ENCODE assay signal across 17 cellular contexts in genomic region chr10:47042815-47043750, GRCh38.
DNase-seq lines count a peak whose midpoint lies in the region; ATAC-seq, FAIRE-seq and TF ChIP-seq lines count a peak whose summit lies in the region.
"Had no signal": no experiment of that assay in that cellular context is flagged by ENCODE, and none has a peak within 500 bp of the region (broad histone marks: within the 10 kb centered on the region; RNA-seq: fewer than 3 reads in every experiment).

No MANE protein-coding gene starts in this region.

- TF ChIP-seq CTCF in bronchial epithelial cell (IDR thresholded peaks at IDR 0.05; ENCODE audit: insufficient read depth, low read length, severe bottlenecking) (no peak), stomach (IDR thresholded peaks at IDR 0.05) (no peak)

- H3K36me3 ChIP-seq in BLaER1 (no peaks in the 10 kb centered on the region), bronchial epithelial cell (ENCODE audit: control insufficient read depth, insufficient read depth, low read length) (no peaks in the 10 kb centered on the region), stomach (no peaks in the 10 kb centered on the region)

- H3K9ac ChIP-seq in BLaER1 = no peak overlapping the region

- no peak for TF ChIP-seq EP300 in stomach (IDR thresholded peaks at IDR 0.05)

- peaks cover 11% of the 10 kb centered on the region for H3K4me1 ChIP-seq in BLaER1
- H3K4me1 ChIP-seq in stomach = peaks cover 0 to 7% (median 0%) of the 10 kb centered on the region in 4 donors

- no peak overlapping the region for H3K4me3 ChIP-seq in BLaER1
- H3K4me3 ChIP-seq in bronchial epithelial cell (ENCODE audit: low read depth, low read length) = no peak overlapping the region
- H3K4me3 ChIP-seq in stomach = no peak overlapping the region
- H3K4me3 ChIP-seq: PC-9 had no signal

- H4K20me1 ChIP-seq in BLaER1 = no peaks in the 10 kb centered on the region

- ATAC-seq in sciatic nerve = no peak

- H3K27me3 ChIP-seq in BLaER1 (no peaks in the 10 kb centered on the region), bronchial epithelial cell (ENCODE audit: control insufficient read depth, insufficient read depth, low read length) (peaks cover 2% of the 10 kb centered on the region), stomach (peaks cover 0 to 3% (median 0%) of the 10 kb centered on the region in 3 donors)

- H3K27ac ChIP-seq in BLaER1 (no peak overlapping the region), stomach (no peak overlapping the region)
- H3K27ac ChIP-seq: PC-9 had no signal

- H3K9me3 ChIP-seq in BLaER1 (no peaks in the 10 kb centered on the region), stomach (no peaks in the 10 kb centered on the region)

- peak; percentile 3 for DNase-seq in COLO668 (lab: John Stamatoyannopoulos, UW; ENCODE audit: unreplicated experiment)
- DNase-seq in bronchial epithelial cell (ENCODE audit: low read depth) = no peak
- peak; percentile 45 for DNase-seq in sciatic nerve (ENCODE audit: low spot score)
- no peak for DNase-seq in erythroblast (lab: John Stamatoyannopoulos, UW)
- DNase-seq in stomach = no peak
- no peak for DNase-seq in NCI-H1436 (lab: John Stamatoyannopoulos, UW)
- DNase-seq: CD4-positive, alpha-beta memory T cell; DMS79 treated with DMSO at 0.1 percent for 48 hours; GOT3; KBM-7; NCI-H1417 treated with DMSO at 0.1 percent for 48 hours; NCI-H2029; NCI-H82 had no signal

- TF ChIP-seq POLR2A in erythroblast (IDR thresholded peaks at IDR 0.05; ENCODE audit: low read length) (no peak), stomach (IDR thresholded peaks at IDR 0.05) (no peak)

- H3K4me2 ChIP-seq in BLaER1 = peak overlapping the region; percentile 38
- H3K4me2 ChIP-seq: PC-9 had no signal

- WGBS in stomach, 5 donors = 78 to 85% (median 80%) methylated on average over 19 of the region's 19 CpGs

- intact Hi-C loops in sciatic nerve (cut with DNase I) (no loop called here), stomach (cut with DNase I; ENCODE audit: low total_unique reads) (no loop called here)

- peak; percentile 18 for FAIRE-seq in bronchial epithelial cell (lab: Jason Lieb, UNC)
- FAIRE-seq: D721Med, G401.6 had no signal

Comparison
In these comparisons a context has a peak if more than half of its experiments do, and no peak if none do; other contexts are left out.
1. DNase-seq: peak in COLO668 (single experiment) and sciatic nerve (single experiment); none in bronchial epithelial cell (single experiment), erythroblast (0 of 2), stomach (single experiment) and NCI-H1436 (single experiment).